ENCODE assay signal across 15 cellular contexts in genomic region chr1:167641786-167642500, GRCh38. TPM values are rescaled to one million over a fixed set of nuclear protein-coding genes. Genes with fewer than 3 reads are reported as not detected.
A peak's percentile ranks its signal among the peaks of the same experiment; 100 is the strongest.
DNase-seq lines count a peak whose midpoint lies in the region; ATAC-seq, FAIRE-seq and TF ChIP-seq lines count a peak whose summit lies in the region.
"Had no signal": no experiment of that assay in that cellular context is flagged by ENCODE, and none has a peak within 500 bp of the region (broad histone marks: within the 10 kb centered on the region; RNA-seq: fewer than 3 reads in every experiment).

No MANE protein-coding gene starts in this region.

- no peak overlapping the region for H3K4me3 ChIP-seq in A549
- no peak overlapping the region for H3K4me3 ChIP-seq in mucosa of descending colon
- H3K4me3 ChIP-seq: breast epithelium, prostate gland had no signal

- TF ChIP-seq CTCF in A549 (IDR thresholded peaks at IDR 0.05) = no peak
- no peak for TF ChIP-seq CTCF in CD4-positive, alpha-beta T cell (IDR thresholded peaks at IDR 0.05)
- TF ChIP-seq CTCF in mucosa of descending colon (IDR thresholded peaks at IDR 0.05) = no peak
- TF ChIP-seq CTCF in WTC11 (IDR thresholded peaks at IDR 0.05) = no peak

- no peaks in the 10 kb centered on the region for H3K36me3 ChIP-seq in mucosa of descending colon (ENCODE audit: low read depth)
- H3K36me3 ChIP-seq: breast epithelium, prostate gland had no signal

- H3K9me3 ChIP-seq in A549 = no peaks in the 10 kb centered on the region
- no peaks in the 10 kb centered on the region for H3K9me3 ChIP-seq in CD4-positive, alpha-beta T cell (ENCODE audit: control insufficient read depth, low read length)
- no peaks in the 10 kb centered on the region for H3K9me3 ChIP-seq in mucosa of descending colon
- H3K9me3 ChIP-seq: breast epithelium, Caco-2, prostate gland had no signal

- POLR2A ChIA-PET in A549 (lab: Yijun Ruan, JAX) = no interaction called here
- POLR2A ChIA-PET in CD4-positive, alpha-beta T cell (lab: Charles Lee) = interaction anchor here (1.2 to 2.2 kb wide), 6 partner anchors 9 to 41 kb away, joined by 3 to 11 read pairs (median 5); no protein-coding TSS in a partner anchor
- POLR2A ChIA-PET in activated CD4-positive, alpha-beta memory T cell treated with anti-CD3 and anti-CD28 coated beads, Interleukin-2, amount 10 ng/mL, durations not matched to agents 7 days and 5 days (lab: Charles Lee) = interaction anchor here (0.6 to 2.5 kb wide), 6 partner anchors 10 to 46 kb away, joined by 3 to 20 read pairs (median 6); no protein-coding TSS in a partner anchor
- POLR2A ChIA-PET in WTC11 (lab: Charles Lee) = no interaction called here

- peak overlapping the region; percentile 1 for H3K4me3 Mint-ChIP-seq in CD4-positive, alpha-beta T cell
- H3K4me3 Mint-ChIP-seq in activated CD4-positive, alpha-beta memory T cell treated with anti-CD3 and anti-CD28 coated beads, Interleukin-2, amount 10 ng/mL, durations not matched to agents 7 days and 5 days = no peak overlapping the region
- no peak overlapping the region for H3K4me3 Mint-ChIP-seq in WTC11

- no peak for TF ChIP-seq POLR2A in A549 (IDR thresholded peaks at IDR 0.05; ENCODE audit: low read length)

- H3K27me3 Mint-ChIP-seq in CD4-positive, alpha-beta T cell = no peaks in the 10 kb centered on the region
- H3K27me3 Mint-ChIP-seq in activated CD4-positive, alpha-beta memory T cell treated with anti-CD3 and anti-CD28 coated beads, Interleukin-2, amount 10 ng/mL, durations not matched to agents 7 days and 5 days = no peaks in the 10 kb centered on the region
- no peaks in the 10 kb centered on the region; the same call in none of the 2 replicates for H3K27me3 Mint-ChIP-seq in WTC11 (ENCODE audit: low read depth)

- no peaks in the 10 kb centered on the region for H3K27me3 ChIP-seq in CD4-positive, alpha-beta T cell (ENCODE audit: control insufficient read depth, insufficient read depth, low read length)
- H3K27me3 ChIP-seq: breast epithelium had no signal

- no peak for TF ChIP-seq RAD21 in A549 (conservative IDR thresholded peaks at IDR 0.05 in 1 of 2, IDR thresholded peaks at IDR 0.05 in 1 of 2)

- WGBS in A549 (ENCODE audit: missing lambda C conversion rate) = 49% methylated on average over 7 of the region's 7 CpGs

- H3K4me2 ChIP-seq in A549 = no peak overlapping the region

- no peak for TF ChIP-seq EP300 in A549 (IDR thresholded peaks at IDR 0.05)

- H3K4me1 Mint-ChIP-seq in CD4-positive, alpha-beta T cell (ENCODE audit: low read depth) = peaks cover 90% of the 10 kb centered on the region
- H3K4me1 Mint-ChIP-seq in activated CD4-positive, alpha-beta memory T cell treated with anti-CD3 and anti-CD28 coated beads, Interleukin-2, amount 10 ng/mL, durations not matched to agents 7 days and 5 days = peaks cover 86% of the 10 kb centered on the region
- no peaks in the 10 kb centered on the region; the same call in 1 of the 2 replicates for H3K4me1 Mint-ChIP-seq in WTC11

- intact Hi-C loops in CD4-positive, alpha-beta T cell (cut with DNase I, micrococcal nuclease) = loop anchor here in 1 of 2 experiments (5.0 kb wide), 1 partner anchor 35 kb away; no protein-coding TSS in a partner anchor
- intact Hi-C loops in mucosa of descending colon (cut with DNase I, micrococcal nuclease) = no loop called here

- no peaks in the 10 kb centered on the region for H3K9me3 Mint-ChIP-seq in CD4-positive, alpha-beta T cell
- H3K9me3 Mint-ChIP-seq in activated CD4-positive, alpha-beta memory T cell treated with anti-CD3 and anti-CD28 coated beads, Interleukin-2, amount 10 ng/mL, durations not matched to agents 7 days and 5 days = no peaks in the 10 kb centered on the region
- no peaks in the 10 kb centered on the region for H3K9me3 Mint-ChIP-seq in WTC11

- H3K27ac Mint-ChIP-seq in CD4-positive, alpha-beta T cell = peak overlapping the region; percentile 77
- H3K27ac Mint-ChIP-seq in activated CD4-positive, alpha-beta memory T cell treated with anti-CD3 and anti-CD28 coated beads, Interleukin-2, amount 10 ng/mL, durations not matched to agents 7 days and 5 days = peak overlapping the region; percentile 81
- H3K27ac Mint-ChIP-seq in WTC11 = no peak overlapping the region

- DNase-seq in A549 (ENCODE audit: low read depth in 1 of 2, low spot score in 1 of 2) (no peak), mucosa of descending colon (no peak), WTC11 (ENCODE audit: low spot score) (no peak), NCI-H187 treated with DMSO at 0.1 percent for 48 hours (lab: John Stamatoyannopoulos, UW) (no peak)
- DNase-seq in CD4-positive, alpha-beta T cell = no peak
- DNase-seq in activated CD4-positive, alpha-beta memory T cell treated with anti-CD3 and anti-CD28 coated beads, Interleukin-2, amount 10 ng/mL, durations not matched to agents 7 days and 5 days = no peak
- DNase-seq: Caco-2, NCI-H2029 treated with DMSO at 0.1 percent for 48 hours, SIG-M5 had no signal

- ATAC-seq in A549 = no peak
- ATAC-seq in CD4-positive, alpha-beta T cell (ENCODE audit: poor library complexity) = peak; percentile 27
- ATAC-seq in mucosa of descending colon = peak; percentile 32
- no peak for ATAC-seq in GM18498 (IDR thresholded peaks at IDR 0.05; ENCODE audit: unreplicated experiment)
- no peak for ATAC-seq in WTC11
- ATAC-seq in HG03565 (IDR thresholded peaks at IDR 0.05; ENCODE audit: unreplicated experiment) = no peak

- H3K27ac ChIP-seq in A549 = no peak overlapping the region
- no peak overlapping the region for H3K27ac ChIP-seq in CD4-positive, alpha-beta T cell (ENCODE audit: low read depth, low read length)
- H3K27ac ChIP-seq: breast epithelium, prostate gland had no signal

- peaks cover 87% of the 10 kb centered on the region for H3K36me3 Mint-ChIP-seq in CD4-positive, alpha-beta T cell (ENCODE audit: low read depth)
- peaks cover 92% of the 10 kb centered on the region for H3K36me3 Mint-ChIP-seq in activated CD4-positive, alpha-beta memory T cell treated with anti-CD3 and anti-CD28 coated beads, Interleukin-2, amount 10 ng/mL, durations not matched to agents 7 days and 5 days (ENCODE audit: low read depth)
- H3K36me3 Mint-ChIP-seq in WTC11 = no peaks in the 10 kb centered on the region

- H3K4me1 ChIP-seq in A549 (no peaks in the 10 kb centered on the region), mucosa of descending colon (ENCODE audit: low read depth) (no peaks in the 10 kb centered on the region)
- H3K4me1 ChIP-seq: breast epithelium, Caco-2, prostate gland had no signal

- FAIRE-seq in A549 (lab: Jason Lieb, UNC) = no peak
- FAIRE-seq: endometrium, H1 had no signal

- CTCF ChIA-PET in A549 (lab: Yijun Ruan, JAX) (interaction anchor here (0.8 to 1.1 kb wide), 2 partner anchors 45 to 46 kb away, joined by 3 read pairs; no protein-coding TSS in a partner anchor), WTC11 (lab: Charles Lee) (no interaction called here)
- CTCF ChIA-PET in CD4-positive, alpha-beta T cell (lab: Charles Lee) = interaction anchor here (1.3 to 1.5 kb wide), 3 partner anchors 19 to 46 kb away, joined by 3 to 7 read pairs (median 3); no protein-coding TSS in a partner anchor
- CTCF ChIA-PET in activated CD4-positive, alpha-beta memory T cell treated with anti-CD3 and anti-CD28 coated beads, Interleukin-2, amount 10 ng/mL, durations not matched to agents 7 days and 5 days (lab: Charles Lee) = interaction anchor here (0.9 to 1.3 kb wide), 4 partner anchors 10 to 88 kb away, joined by 3 to 7 read pairs (median 6); partner anchors contain the start of gene CREG1

TF ChIP-seq in A549, 52 proteins besides CTCF, POLR2A, EP300 and RAD21:
- TF ChIP-seq GATA3 (IDR thresholded peaks at IDR 0.05; ENCODE audit: borderline replicate concordance) = no peak
- no peak for TF ChIP-seq MAZ (IDR thresholded peaks at IDR 0.05; ENCODE audit: borderline replicate concordance, low read depth, low read length)
- TF ChIP-seq MAFK (IDR thresholded peaks at IDR 0.05; ENCODE audit: partially characterized antibody) = peak; percentile 82
TF ChIP-seq in A549: peak in this region for 1.

TF ChIP-seq in WTC11, 78 proteins besides CTCF, POLR2A, EP300 and RAD21 (continues in another document):
- TF ChIP-seq CDX4 (CRISPR knock-in tag; IDR thresholded peaks at IDR 0.05; ENCODE audit: borderline replicate concordance) (no peak), NR3C1 (CRISPR knock-in tag; conservative IDR thresholded peaks at IDR 0.05; ENCODE audit: low read depth) (no peak)

RNA-seq across cellular contexts. Expression of gene RCSD1, which starts 11.9 kb away (rescaled TPM):
- polyA plus RNA-seq in A549 (2011; rRNA removed) (0.05 TPM in 1 of 2 replicates, not detected in the other), A549 (2017; fragmentation: RNase III; extraction: RNeasy Plus Mini Kit Qiagen cat#74134 plus additional on column Dnase treatment) (0.04 TPM in 1 of 3 replicates, not detected in the others)
- polyA plus RNA-seq in A549 (2012; cell fraction: cytosol; rRNA removed) = 0.01 TPM in 1 of 2 replicates, not detected in the other
- polyA plus RNA-seq in A549 (2012; cell fraction: nucleus; rRNA removed) = 0.01 TPM in 1 of 2 replicates, not detected in the other
- not detected in 2 replicates for polyA minus RNA-seq in A549 (2011; rRNA and poly(A)+ RNA removed)
- 10 to 100 TPM; 42.3 to 44.6 TPM for total RNA-seq in CD4-positive, alpha-beta T cell
- total RNA-seq in activated CD4-positive, alpha-beta memory T cell treated with anti-CD3 and anti-CD28 coated beads, Interleukin-2, amount 10 ng/mL, durations not matched to agents 7 days and 5 days = 100 to 1,000 TPM; 155 to 158 TPM
- total RNA-seq in mucosa of descending colon (10 to 100 TPM in 1 of 3 donors, 1 to 10 TPM in 2; 3.9 to 10.8 (median 8.4) TPM), WTC11 (2021) (0.23 to 0.71 TPM (median 0.50 TPM) in 3 replicates)
- total RNA-seq: Caco-2 had no signal

Comparison
In these comparisons a context has a peak if more than half of its experiments do, and no peak if none do; other contexts are left out.
1. ATAC-seq: peak in CD4-positive, alpha-beta T cell (single experiment) and mucosa of descending colon (single experiment); none in A549 (0 of 2), GM18498 (single experiment), WTC11 (single experiment) and HG03565 (single experiment).
2. POLR2A ChIA-PET loops: an anchor here in CD4-positive, alpha-beta T cell (1.2 to 2.2 kb wide) and activated CD4-positive, alpha-beta memory T cell treated with anti-CD3 and anti-CD28 coated beads, Interleukin-2, amount 10 ng/mL, durations not matched to agents 7 days and 5 days (0.6 to 2.5 kb wide); none called in A549 and WTC11.